In genomic region chr16:445566-445965, GRCh38 we compare ENCODE assay signal across 25 cellular contexts. TPM values are rescaled to one million over a fixed set of nuclear protein-coding genes. Genes with fewer than 3 reads are reported as not detected.
DNase-seq lines count a peak whose midpoint lies in the region; ATAC-seq, FAIRE-seq and TF ChIP-seq lines count a peak whose summit lies in the region.
"Had no signal": no experiment of that assay in that cellular context is flagged by ENCODE, and none has a peak within 500 bp of the region (broad histone marks: within the 10 kb centered on the region; RNA-seq: fewer than 3 reads in every experiment).

No MANE protein-coding gene starts in this region.

- H3K27me3 Mint-ChIP-seq in activated CD8-positive, alpha-beta memory T cell treated with anti-CD3 and anti-CD28 coated beads, Interleukin-2, amount 10 ng/mL, durations not matched to agents 7 days and 5 days: no peaks in the 10 kb centered on the region
- H3K27me3 Mint-ChIP-seq: CD4-positive, alpha-beta T cell had no signal

- no peak overlapping the region for H3K14ac ChIP-seq in H1 (ENCODE audit: insufficient read length)

- no peak for TF ChIP-seq POLR2A in H1 (IDR thresholded peaks at IDR 0.05; ENCODE audit: control extremely low read depth in 1 of 2, low read depth in 2 of 2, low read length in 2 of 2)

- H3K4ac ChIP-seq in H1 (replicated peaks; ENCODE audit: insufficient read length, low read depth, low read length): no peak overlapping the region

- H2AFZ ChIP-seq in H1 (ENCODE audit: low read length): no peak overlapping the region
- H2AFZ ChIP-seq: PC-9 had no signal

- no peak for TF ChIP-seq EP300 in H1 (IDR thresholded peaks at IDR 0.05; ENCODE audit: borderline replicate concordance in 1 of 2, low read depth in 2 of 2, low read length in 2 of 2)

- H2BK15ac ChIP-seq in H1 (ENCODE audit: low read length): no peak overlapping the region

- no peak for TF ChIP-seq RAD21 in H1 (IDR thresholded peaks at IDR 0.05 in 1 of 2, conservative IDR thresholded peaks at IDR 0.05 in 1 of 2; ENCODE audit: low read depth in 2 of 2, low read length in 2 of 2)

- H3K27me3 ChIP-seq in H1 (replicated peaks in 1 of 4; ENCODE audit: control insufficient read depth in 3 of 4, extremely low read depth in 1 of 4, insufficient read depth in 3 of 4, low read length in 3 of 4) (no peaks in the 10 kb centered on the region), left ventricle myocardium inferior (ENCODE audit: low read depth) (no peaks in the 10 kb centered on the region)
- H3K27me3 ChIP-seq: BLaER1 treated with 17β-estradiol and CSF1 and Interleukin-3, amounts not matched to agents 10 nM and 100 nM; SJSA1 had no signal

- H4K20me1 ChIP-seq in H1 (replicated peaks in 1 of 2; ENCODE audit: control insufficient read depth in 1 of 2, insufficient read depth in 2 of 2, low read length in 2 of 2): peaks cover 1 to 8% of the 10 kb centered on the region in 2 experiments

- no peak overlapping the region for H2BK120ac ChIP-seq in H1 (replicated peaks; ENCODE audit: low read depth, low read length)

- no peak overlapping the region for H2BK5ac ChIP-seq in H1 (ENCODE audit: low read depth, low read length)

- no peak for ATAC-seq in HG03571 (IDR thresholded peaks at IDR 0.05; ENCODE audit: unreplicated experiment)
- ATAC-seq in activated CD8-positive, alpha-beta memory T cell treated with anti-CD3 and anti-CD28 coated beads, Interleukin-2, amount 10 ng/mL, durations not matched to agents 7 days and 5 days: no peak

- TF ChIP-seq CTCF in H1 (IDR thresholded peaks at IDR 0.05; ENCODE audit: control extremely low read depth in 1 of 3, insufficient read depth in 1 of 3, low read depth in 1 of 3, low read length in 3 of 3): no peak
- no peak for TF ChIP-seq CTCF in left ventricle myocardium inferior (IDR thresholded peaks at IDR 0.05; ENCODE audit: borderline replicate concordance)

- CTCF ChIA-PET in H1 (lab: Charles Lee; ENCODE audit: partially characterized antibody): interaction anchor here (0.6 to 1.8 kb wide), 6 partner anchors 19 to 337 kb away, joined by 3 to 6 read pairs (median 4); partner anchors contain the start of gene RAB11FIP3
- CTCF ChIA-PET in activated CD8-positive, alpha-beta memory T cell treated with anti-CD3 and anti-CD28 coated beads, Interleukin-2, amount 10 ng/mL, durations not matched to agents 7 days and 5 days (lab: Charles Lee): no interaction called here

- DNase-seq in NCI-H524 (lab: John Stamatoyannopoulos, UW) (peak; percentile 43 to 59), NCI-H524 treated with DMSO at 0.1 percent for 48 hours (lab: John Stamatoyannopoulos, UW) (no peak), NCI-H146 treated with DMSO at 0.1 percent for 48 hours (lab: John Stamatoyannopoulos, UW; ENCODE audit: unreplicated experiment) (peak; percentile 33), H1 (ENCODE audit: low read depth in 1 of 2, low spot score in 2 of 2) (no peak), Ammon's horn (ENCODE audit: low spot score) (no peak), left ventricle myocardium inferior (no peak)
- no peak for DNase-seq in activated CD8-positive, alpha-beta memory T cell treated with anti-CD3 and anti-CD28 coated beads, Interleukin-2, amount 10 ng/mL, durations not matched to agents 7 days and 5 days
- DNase-seq: Caco-2; CD4-positive, alpha-beta T cell; DMS79 treated with DMSO at 0.1 percent for 48 hours; HCEC 1CT; NCI-H1048; NCI-H1436; NCI-H1930; NCI-H345; NCI-H510A treated with DMSO at 0.1 percent for 48 hours; NCI-H82; NK-92 treated with Interleukin-12 subunit alpha and Interleukin-12 subunit beta, amount 100 ng/mL, for 24 hours; PC-9; Right ventricle myocardium superior; T-helper 2 cell had no signal

- H4K91ac ChIP-seq in H1 (replicated peaks; ENCODE audit: insufficient read length, low read length): no peak overlapping the region

- no peak overlapping the region for H2BK12ac ChIP-seq in H1 (ENCODE audit: low read depth, low read length)

- H3K36me3 ChIP-seq in H1 (ENCODE audit: control insufficient read depth in 2 of 4, insufficient read depth in 4 of 4, low read length in 3 of 4) (no peaks in the 10 kb centered on the region), left ventricle myocardium inferior (no peaks in the 10 kb centered on the region)
- H3K36me3 ChIP-seq: SJSA1 had no signal

- H3K27ac ChIP-seq in H1 (ENCODE audit: low read depth, low read length) (no peak overlapping the region), left ventricle myocardium inferior (replicated peaks) (no peak overlapping the region)
- H3K27ac ChIP-seq: BLaER1 treated with 17β-estradiol and CSF1 and Interleukin-3, amounts not matched to agents 10 nM and 100 nM; PC-9; SJSA1 had no signal

- H3K79me1 ChIP-seq in H1 (ENCODE audit: low read depth, low read length): peaks cover 7% of the 10 kb centered on the region

- H3K9me3 ChIP-seq in H1 (ENCODE audit: insufficient read depth in 2 of 2, low read depth in 1 of 2, low read length in 1 of 2): no peaks in the 10 kb centered on the region
- no peaks in the 10 kb centered on the region for H3K9me3 ChIP-seq in left ventricle myocardium inferior (replicated peaks)
- H3K9me3 ChIP-seq: BLaER1 treated with 17β-estradiol and CSF1 and Interleukin-3, amounts not matched to agents 10 nM and 100 nM; Caco-2; SJSA1 had no signal

- peaks cover 0 to 27% of the 10 kb centered on the region in 2 experiments; a peak in 2 of 4 replicates for H3K79me2 ChIP-seq in H1 (ENCODE audit: control insufficient read depth in 1 of 2, insufficient read depth in 2 of 2, low read length in 2 of 2)

- H4K8ac ChIP-seq in H1 (ENCODE audit: extremely low read depth, insufficient read depth, low read length): peak overlapping the region; percentile 19; the same call in 1 of the 2 replicates

- intact Hi-C loops in left ventricle myocardium inferior (cut with micrococcal nuclease): no loop called here

- H2AK5ac ChIP-seq in H1 (ENCODE audit: low read depth, low read length): no peak overlapping the region

- H3K4me1 Mint-ChIP-seq in activated CD8-positive, alpha-beta memory T cell treated with anti-CD3 and anti-CD28 coated beads, Interleukin-2, amount 10 ng/mL, durations not matched to agents 7 days and 5 days: no peaks in the 10 kb centered on the region

- no peak overlapping the region for H3K18ac ChIP-seq in H1 (ENCODE audit: extremely low read depth, low read length)

- no peak overlapping the region for H2BK20ac ChIP-seq in H1 (ENCODE audit: low read length)

- H3K9me3 Mint-ChIP-seq in activated CD8-positive, alpha-beta memory T cell treated with anti-CD3 and anti-CD28 coated beads, Interleukin-2, amount 10 ng/mL, durations not matched to agents 7 days and 5 days (ENCODE audit: low read depth): no peaks in the 10 kb centered on the region
- H3K9me3 Mint-ChIP-seq: CD4-positive, alpha-beta T cell had no signal

- no peak overlapping the region for H3K27ac Mint-ChIP-seq in activated CD8-positive, alpha-beta memory T cell treated with anti-CD3 and anti-CD28 coated beads, Interleukin-2, amount 10 ng/mL, durations not matched to agents 7 days and 5 days
- H3K27ac Mint-ChIP-seq: CD4-positive, alpha-beta T cell had no signal

- H3K23ac ChIP-seq in H1 (ENCODE audit: insufficient read length): no peak overlapping the region

- no peak overlapping the region for H3K9ac ChIP-seq in H1 (replicated peaks in 1 of 4; ENCODE audit: extremely low read depth in 1 of 4, low read depth in 3 of 4, low read length in 3 of 4)
- H3K9ac ChIP-seq: BLaER1 treated with 17β-estradiol and CSF1 and Interleukin-3, amounts not matched to agents 10 nM and 100 nM had no signal

- no peaks in the 10 kb centered on the region for H3K36me3 Mint-ChIP-seq in activated CD8-positive, alpha-beta memory T cell treated with anti-CD3 and anti-CD28 coated beads, Interleukin-2, amount 10 ng/mL, durations not matched to agents 7 days and 5 days

- no peak overlapping the region for H3K4me3 ChIP-seq in H1 (ENCODE audit: extremely low read depth in 1 of 4, insufficient read depth in 2 of 4, low read depth in 3 of 4, low read length in 4 of 4)
- no peak overlapping the region for H3K4me3 ChIP-seq in left ventricle myocardium inferior
- H3K4me3 ChIP-seq: BLaER1 treated with 17β-estradiol and CSF1 and Interleukin-3, amounts not matched to agents 10 nM and 100 nM; PC-9; SJSA1 had no signal

- FAIRE-seq in H1 (lab: Jason Lieb, UNC): no peak
- FAIRE-seq: A204.1 had no signal

- POLR2A ChIA-PET in H1 (lab: Charles Lee; ENCODE audit: partially characterized antibody): interaction anchor here (0.6 kb wide), 1 partner anchor 107 kb away, joined by 3 read pairs; no protein-coding TSS in a partner anchor

- H3K4me2 ChIP-seq in H1 (ENCODE audit: insufficient read depth in 1 of 2, low read depth in 2 of 2, low read length in 2 of 2): no peak overlapping the region
- H3K4me2 ChIP-seq: BLaER1 treated with 17β-estradiol and CSF1 and Interleukin-3, amounts not matched to agents 10 nM and 100 nM; PC-9 had no signal

- H3K4me1 ChIP-seq in H1 (replicated peaks in 1 of 4; ENCODE audit: control insufficient read depth in 3 of 4, insufficient read depth in 4 of 4, low read length in 3 of 4) (no peaks in the 10 kb centered on the region), left ventricle myocardium inferior (peaks cover 5% of the 10 kb centered on the region)
- H3K4me1 ChIP-seq: Caco-2 had no signal

- no peak overlapping the region for H3K4me3 Mint-ChIP-seq in activated CD8-positive, alpha-beta memory T cell treated with anti-CD3 and anti-CD28 coated beads, Interleukin-2, amount 10 ng/mL, durations not matched to agents 7 days and 5 days
- H3K4me3 Mint-ChIP-seq: CD4-positive, alpha-beta T cell had no signal

- no peak overlapping the region for H4K5ac ChIP-seq in H1 (ENCODE audit: insufficient read length, low read depth, low read length)

- 88% methylated on average over 4 of the region's 4 CpGs; no CpG with 5 or more reads in 1 of the 2 experiments for WGBS in H1 (ENCODE audit: extremely low coverage in 1 of 2, insufficient coverage in 1 of 2, insufficient read length in 1 of 2, insufficient replicate concordance in 2 of 2, low coverage in 1 of 2, low lambda C conversion rate in 2 of 2, missing lambda C conversion rate in 1 of 2), 2 experiments

- no peak overlapping the region for H3K56ac ChIP-seq in H1 (replicated peaks; ENCODE audit: insufficient read length, low read depth, low read length)

- H3K23me2 ChIP-seq in H1 (ENCODE audit: low read depth, low read length): no peaks in the 10 kb centered on the region

RNA-seq across cellular contexts. Expression of gene RAB11FIP3, which starts 20.1 kb away (rescaled TPM):
- 32.4 and 35.2 TPM in 2 replicates for total RNA-seq in H1 (2021; fragmentation: NEBNext Ultra II Directional; extraction: Animal tissue kit (Norgen Biotek cat#: 25700))
- 9.3 and 16.6 TPM in 2 replicates for polyA plus RNA-seq in H1 (2011; rRNA removed)
- polyA plus RNA-seq in H1 (2011; cell fraction: cytosol; rRNA removed): 15.1 TPM
- polyA plus RNA-seq in H1 (2011; cell fraction: nucleus; rRNA removed): 37.6 TPM
- polyA plus RNA-seq in H1 (2012, experiment 1 of 2): 21.9 to 33.3 TPM (median 31.0 TPM) in 4 replicates
- polyA plus RNA-seq in H1 (2012, experiment 2 of 2): 20.2 TPM
- polyA plus RNA-seq in H1 (2013, experiment 1 of 2): 12.5 TPM
- polyA plus RNA-seq in H1 (2013, experiment 2 of 2): 11.9 TPM
- polyA minus RNA-seq in H1 (2011; rRNA and poly(A)+ RNA removed): 9.7 and 14.5 TPM in 2 replicates
- 10.8 TPM for polyA minus RNA-seq in H1 (2011; cell fraction: cytosol; rRNA and poly(A)+ RNA removed)
- polyA minus RNA-seq in H1 (2011; cell fraction: nucleus; rRNA and poly(A)+ RNA removed): 21.0 TPM
- total RNA-seq in activated CD8-positive, alpha-beta memory T cell treated with anti-CD3 and anti-CD28 coated beads, Interleukin-2, amount 10 ng/mL, durations not matched to agents 7 days and 5 days: 10 to 100 TPM; 25.9 to 32.1 TPM
- 27.4 TPM for total RNA-seq in left ventricle myocardium inferior

RNA-seq across cellular contexts. Expression of gene DECR2, which starts 43.9 kb away (rescaled TPM):
- total RNA-seq in H1 (2021; fragmentation: NEBNext Ultra II Directional; extraction: Animal tissue kit (Norgen Biotek cat#: 25700)): 28.2 and 30.6 TPM in 2 replicates
- polyA plus RNA-seq in H1 (2011; rRNA removed): 39.9 and 58.5 TPM in 2 replicates
- polyA plus RNA-seq in H1 (2011; cell fraction: cytosol; rRNA removed): 43.2 TPM
- 104 TPM for polyA plus RNA-seq in H1 (2011; cell fraction: nucleus; rRNA removed)
- polyA plus RNA-seq in H1 (2012, experiment 1 of 2): 23.8 to 34.0 TPM (median 28.4 TPM) in 4 replicates
- polyA plus RNA-seq in H1 (2012, experiment 2 of 2): 22.3 TPM
- 23.1 TPM for polyA plus RNA-seq in H1 (2013, experiment 1 of 2)
- 20.7 TPM for polyA plus RNA-seq in H1 (2013, experiment 2 of 2)
- 6.4 and 7.8 TPM in 2 replicates for polyA minus RNA-seq in H1 (2011; rRNA and poly(A)+ RNA removed)
- 17.0 TPM for polyA minus RNA-seq in H1 (2011; cell fraction: cytosol; rRNA and poly(A)+ RNA removed)
- polyA minus RNA-seq in H1 (2011; cell fraction: nucleus; rRNA and poly(A)+ RNA removed): 17.9 TPM
- 1 to 10 TPM; 5.9 to 6.3 TPM for total RNA-seq in activated CD8-positive, alpha-beta memory T cell treated with anti-CD3 and anti-CD28 coated beads, Interleukin-2, amount 10 ng/mL, durations not matched to agents 7 days and 5 days
- 8.4 TPM for total RNA-seq in left ventricle myocardium inferior

RNA-seq across cellular contexts. Expression of gene NME4, which starts 48.6 kb away (rescaled TPM):
- total RNA-seq in H1 (2021; fragmentation: NEBNext Ultra II Directional; extraction: Animal tissue kit (Norgen Biotek cat#: 25700)): 408 and 418 TPM in 2 replicates
- polyA plus RNA-seq in H1 (2011; rRNA removed): 863 and 1,107 TPM in 2 replicates
- 668 TPM for polyA plus RNA-seq in H1 (2011; cell fraction: cytosol; rRNA removed)
- polyA plus RNA-seq in H1 (2011; cell fraction: nucleus; rRNA removed): 729 TPM
- polyA plus RNA-seq in H1 (2012, experiment 1 of 2): 330 to 521 TPM (median 486 TPM) in 4 replicates
- 430 TPM for polyA plus RNA-seq in H1 (2012, experiment 2 of 2)
- 339 TPM for polyA plus RNA-seq in H1 (2013, experiment 1 of 2)
- polyA plus RNA-seq in H1 (2013, experiment 2 of 2): 335 TPM
- 89.1 and 100 TPM in 2 replicates for polyA minus RNA-seq in H1 (2011; rRNA and poly(A)+ RNA removed)
- polyA minus RNA-seq in H1 (2011; cell fraction: cytosol; rRNA and poly(A)+ RNA removed): 116 TPM
- polyA minus RNA-seq in H1 (2011; cell fraction: nucleus; rRNA and poly(A)+ RNA removed): 153 TPM
- total RNA-seq in activated CD8-positive, alpha-beta memory T cell treated with anti-CD3 and anti-CD28 coated beads, Interleukin-2, amount 10 ng/mL, durations not matched to agents 7 days and 5 days: 1 to 10 TPM; 6.7 to 7.0 TPM
- total RNA-seq in left ventricle myocardium inferior: 101 TPM

Comparison
In these comparisons a context has a peak if more than half of its experiments do, and no peak if none do; other contexts are left out.
1. DNase-seq: peak in NCI-H524 (2 of 2) and NCI-H146 treated with DMSO at 0.1 percent for 48 hours (single experiment); none in NCI-H524 treated with DMSO at 0.1 percent for 48 hours (single experiment), H1 (0 of 2), Ammon's horn (single experiment), activated CD8-positive, alpha-beta memory T cell treated with anti-CD3 and anti-CD28 coated beads, Interleukin-2, amount 10 ng/mL, durations not matched to agents 7 days and 5 days (single experiment) and left ventricle myocardium inferior (single experiment).
2. RNA of gene NME4, which starts 48.6 kb away (total RNA-seq): 408 to 418 TPM in H1 and 101 TPM in left ventricle myocardium inferior (single experiment); 6.7 to 7.0 TPM in activated CD8-positive, alpha-beta memory T cell treated with anti-CD3 and anti-CD28 coated beads, Interleukin-2, amount 10 ng/mL, durations not matched to agents 7 days and 5 days; every median in the first group is over 10 times any median in the second.